2 cellular contexts compared by ENCODE assay signal in genomic region chr5:43000914-43001313, GRCh38.
TF ChIP-seq lines count a peak whose summit lies in the region.

No MANE protein-coding gene starts in this region.

TF ChIP-seq in IMR-90, 13 proteins besides CTCF, POLR2A, EP300 and RAD21:
- TF ChIP-seq CEBPB (IDR thresholded peaks at IDR 0.05; ENCODE audit: low read depth, low read length) (no peak), CHD1 (IDR thresholded peaks at IDR 0.05; ENCODE audit: low read depth, low read length) (no peak), RFX5 (IDR thresholded peaks at IDR 0.05; ENCODE audit: low read depth, low read length) (no peak), NFE2L2 (IDR thresholded peaks at IDR 0.05; ENCODE audit: low read depth, low read length) (no peak), ELK1 (IDR thresholded peaks at IDR 0.05; ENCODE audit: borderline replicate concordance, low read depth, low read length) (no peak), MXI1 (IDR thresholded peaks at IDR 0.05; ENCODE audit: borderline replicate concordance, low read depth, low read length) (no peak), SMC3 (IDR thresholded peaks at IDR 0.05; ENCODE audit: low read depth, low read length) (no peak), MAZ (IDR thresholded peaks at IDR 0.05; ENCODE audit: borderline replicate concordance, low read depth, low read length) (no peak), RCOR1 (IDR thresholded peaks at IDR 0.05; ENCODE audit: insufficient replicate concordance, low read length) (no peak)
TF ChIP-seq in IMR-90: peak in this region for 0.

TF ChIP-seq in endothelial cell of umbilical vein, 7 proteins besides CTCF, POLR2A, EP300 and RAD21:
- no peak for TF ChIP-seq MAX (IDR thresholded peaks at IDR 0.05; ENCODE audit: insufficient read depth, insufficient read length)
- TF ChIP-seq POLR2AphosphoS5 (IDR thresholded peaks at IDR 0.05; ENCODE audit: insufficient read depth, low read depth, low read length), result no peak
- no peak for TF ChIP-seq MYC (IDR thresholded peaks at IDR 0.05; ENCODE audit: low read depth, low read length)
- TF ChIP-seq FOS (IDR thresholded peaks at IDR 0.05; ENCODE audit: borderline replicate concordance, insufficient read depth, low read length), result no peak
- no peak for TF ChIP-seq JUN (IDR thresholded peaks at IDR 0.05; ENCODE audit: borderline replicate concordance, insufficient read depth, insufficient read length, low read depth)
- TF ChIP-seq GATA2 (IDR thresholded peaks at IDR 0.05; ENCODE audit: insufficient read depth, insufficient read length, low read depth, low read length), result no peak
- TF ChIP-seq EZH2 (IDR thresholded peaks at IDR 0.05; ENCODE audit: borderline replicate concordance, low read depth, low read length, severe bottlenecking), result no peak
